Comparison of ENCODE assay signal across 32 cellular contexts in the genomic region with DNA sequence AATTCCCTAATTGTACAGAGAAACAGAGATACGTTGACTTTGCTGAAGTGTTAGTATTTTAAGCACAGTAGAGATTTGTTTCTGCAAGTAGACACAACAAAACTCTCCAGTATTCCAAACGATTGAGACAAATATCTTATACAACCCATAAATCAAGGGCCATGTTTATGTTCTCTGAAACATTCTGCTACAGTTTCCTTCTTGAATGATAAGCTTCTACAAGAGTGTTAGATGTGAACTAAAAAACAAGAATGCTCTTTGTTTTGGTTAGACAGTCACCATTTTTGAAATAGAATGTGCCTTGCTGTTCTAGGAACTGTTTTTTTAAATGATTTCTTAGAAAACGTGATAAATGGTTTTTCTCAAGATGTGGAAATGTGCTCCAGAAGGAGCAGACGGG.
"Had no signal": no experiment of that assay in that cellular context is flagged by ENCODE, and none has a peak within 500 bp of the region (broad histone marks: within the 10 kb centered on the region; RNA-seq: fewer than 3 reads in every experiment).

No MANE protein-coding gene starts in this region.

- H3K4me3 ChIP-seq: colonic mucosa, heart right ventricle, lower lobe of right lung, mucosa of descending colon, ovary, psoas muscle, sigmoid colon, spleen, suprapubic skin, transverse colon, upper lobe of right lung, vagina had no signal

- H3K27me3 Mint-ChIP-seq: dendritic cell treated with granulocyte-macrophage colony-stimulating factor and Interleukin-4, amounts not matched to agents 40 ng/mL and 50 ng/mL, for 4 days; naive B cell; stimulated activated naive CD8-positive, alpha-beta T cell treated with anti-CD3 and anti-CD28 coated beads, Interleukin-15, amount 100 ng/mL, for 72 hours had no signal

- H3K4me3 Mint-ChIP-seq: dendritic cell treated with granulocyte-macrophage colony-stimulating factor and Interleukin-4, amounts not matched to agents 40 ng/mL and 50 ng/mL, for 4 days; endodermal cell; immature natural killer cell; naive B cell; nephron; stimulated activated naive CD8-positive, alpha-beta T cell treated with anti-CD3 and anti-CD28 coated beads, Interleukin-15, amount 100 ng/mL, for 72 hours had no signal

- H3K9me3 ChIP-seq: colonic mucosa, heart right ventricle, lower lobe of right lung, ovary, psoas muscle, sigmoid colon, suprapubic skin, upper lobe of right lung, vagina had no signal

- H3K27ac ChIP-seq: colonic mucosa, epithelial cell of prostate, foreskin keratinocyte, heart right ventricle, lower lobe of right lung, psoas muscle, sigmoid colon, spleen, suprapubic skin, transverse colon, upper lobe of right lung, vagina had no signal

- H3K36me3 Mint-ChIP-seq: immature natural killer cell, naive B cell had no signal

- H3K36me3 ChIP-seq: colonic mucosa, heart right ventricle, lower lobe of right lung, ovary, sigmoid colon, spleen, suprapubic skin, transverse colon, upper lobe of right lung, vagina had no signal

- DNase-seq: colonic mucosa; effector CD8-positive, alpha-beta T cell; endodermal cell; foreskin keratinocyte; glutamatergic neuron; heart right ventricle; hypothalamus; immature natural killer cell; islet precursor cell; kidney glomerular epithelial cell; left colon; left ventricle myocardium superior; lower lobe of right lung; mucosa of descending colon; naive B cell; occipital lobe; ovary; psoas muscle; right cardiac atrium; sigmoid colon; spleen; stimulated activated CD4-positive, alpha-beta T cell treated with anti-CD3 and anti-CD28 coated beads, Interleukin-4, amount 100 ng/mL, for 4 hours; stimulated activated naive CD4-positive, alpha-beta T cell; stimulated activated naive CD8-positive, alpha-beta T cell treated with anti-CD3 and anti-CD28 coated beads, Interleukin-15, amount 100 ng/mL, for 72 hours; transverse colon; upper lobe of right lung had no signal

- H3K27me3 ChIP-seq: colonic mucosa, foreskin keratinocyte, heart right ventricle, ovary, sigmoid colon, spleen, suprapubic skin, transverse colon, upper lobe of right lung, vagina had no signal

- H3K27ac Mint-ChIP-seq: dendritic cell treated with granulocyte-macrophage colony-stimulating factor and Interleukin-4, amounts not matched to agents 40 ng/mL and 50 ng/mL, for 4 days; endodermal cell; immature natural killer cell; stimulated activated naive CD8-positive, alpha-beta T cell treated with anti-CD3 and anti-CD28 coated beads, Interleukin-15, amount 100 ng/mL, for 72 hours had no signal

- H3K9me3 Mint-ChIP-seq: nephron had no signal

- H3K4me1 Mint-ChIP-seq: endodermal cell; immature natural killer cell; naive B cell; stimulated activated naive CD8-positive, alpha-beta T cell treated with anti-CD3 and anti-CD28 coated beads, Interleukin-15, amount 100 ng/mL, for 72 hours had no signal

- ATAC-seq: esophagus mucosa; foreskin keratinocyte; heart right ventricle; left colon; left ventricle myocardium superior; lower lobe of right lung; mucosa of descending colon; psoas muscle; right cardiac atrium; stimulated activated naive CD8-positive, alpha-beta T cell treated with anti-CD3 and anti-CD28 coated beads, Interleukin-15, amount 100 ng/mL, for 72 hours; upper lobe of right lung had no signal

- H3K4me1 ChIP-seq: colonic mucosa, foreskin keratinocyte, heart right ventricle, lower lobe of right lung, psoas muscle, spleen, suprapubic skin, upper lobe of right lung, vagina had no signal
